11 cellular contexts compared by ENCODE assay signal in the genomic region with DNA sequence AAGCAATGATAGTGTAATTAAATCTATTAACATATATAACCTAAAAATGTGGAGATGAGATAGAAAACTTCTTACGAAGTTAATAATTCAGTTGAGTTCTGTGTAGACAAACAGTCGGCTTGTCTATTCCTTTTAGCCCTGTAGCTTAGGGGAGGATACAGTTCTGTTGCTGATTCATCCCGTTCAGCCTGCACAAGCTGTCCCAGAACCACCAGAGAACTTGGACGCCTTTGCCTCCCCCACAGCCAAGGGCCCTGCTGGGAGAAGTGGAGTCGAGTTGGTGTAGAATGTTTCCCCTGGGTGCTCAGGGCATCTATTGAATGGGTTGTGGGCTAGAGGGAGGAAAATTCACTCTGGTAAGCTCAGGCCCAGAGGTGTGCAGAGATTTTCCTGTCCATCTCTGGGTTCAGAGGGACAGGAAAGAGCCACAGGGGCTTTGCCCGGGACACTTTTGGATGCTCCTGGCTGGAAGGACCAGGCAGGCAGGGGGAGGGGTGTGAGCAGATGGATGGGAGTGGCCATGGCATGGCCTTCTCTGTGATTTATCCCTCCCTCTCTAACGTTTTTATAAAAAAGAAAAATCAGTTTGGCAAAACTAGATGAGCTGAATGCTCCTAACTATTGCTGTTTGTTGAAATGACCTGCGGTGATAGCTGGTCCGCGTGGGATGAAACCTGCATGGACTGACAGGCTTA. TPM values are rescaled to one million over a fixed set of nuclear protein-coding genes. Genes with fewer than 3 reads are reported as not detected.
DNase-seq lines count a peak whose midpoint lies in the region; ATAC-seq and TF ChIP-seq lines count a peak whose summit lies in the region.
"Had no signal": no experiment of that assay in that cellular context is flagged by ENCODE, and none has a peak within 500 bp of the region (broad histone marks: within the 10 kb centered on the region; RNA-seq: fewer than 3 reads in every experiment).

No MANE protein-coding gene starts in this region.

- no peaks in the 10 kb centered on the region for H3K36me3 ChIP-seq in right atrium auricular region
- no peaks in the 10 kb centered on the region for H3K36me3 ChIP-seq in skeletal muscle tissue (ENCODE audit: control insufficient read depth in 3 of 3, insufficient read depth in 3 of 3, low read length in 3 of 3)

- DNase-seq in G401 (ENCODE audit: low spot score): peak; percentile 6
- peak; percentile 95 for DNase-seq in amniotic epithelial cell (ENCODE audit: low read depth)
- peak; percentile 73 for DNase-seq in right atrium auricular region (ENCODE audit: low spot score)
- no peak for DNase-seq in cerebellar nuclear complex (lab: John Stamatoyannopoulos, UW)
- DNase-seq in NCI-H146 (lab: John Stamatoyannopoulos, UW): no peak
- DNase-seq in putamen (ENCODE audit: low spot score): no peak
- DNase-seq: DMS153 had no signal

- H3K4me1 ChIP-seq in right atrium auricular region: peaks cover 0 to 19% of the 10 kb centered on the region in 2 donors
- H3K4me1 ChIP-seq in skeletal muscle tissue (ENCODE audit: control insufficient read depth in 3 of 3, insufficient read depth in 3 of 3, low read length in 3 of 3): peaks cover 20 to 28% (median 26%) of the 10 kb centered on the region in 3 donors

- H3K4me3 ChIP-seq in right atrium auricular region: no peak overlapping the region
- H3K4me3 ChIP-seq in skeletal muscle tissue (ENCODE audit: low read length in 3 of 3): no peak overlapping the region

- no peak for ATAC-seq in GM19452 (IDR thresholded peaks at IDR 0.05; ENCODE audit: unreplicated experiment)

- H3K27me3 ChIP-seq in right atrium auricular region (no peaks in the 10 kb centered on the region), skeletal muscle tissue (ENCODE audit: control insufficient read depth in 3 of 3, insufficient read depth in 3 of 3, low read length in 3 of 3) (no peaks in the 10 kb centered on the region)

- H3K9me3 ChIP-seq in right atrium auricular region (no peaks in the 10 kb centered on the region), skeletal muscle tissue (ENCODE audit: control insufficient read depth in 3 of 3, low read length in 3 of 3) (no peaks in the 10 kb centered on the region)

- in situ Hi-C loops in G401 (cut with HindIII; ENCODE audit: low sequenced_read_pairs): no loop called here

- no peak overlapping the region for H3K9ac ChIP-seq in skeletal muscle tissue (ENCODE audit: low read depth in 1 of 3, low read length in 3 of 3)

- TF ChIP-seq CTCF in right atrium auricular region (IDR thresholded peaks at IDR 0.05): no peak

- H3K27ac ChIP-seq in right atrium auricular region: peak overlapping the region; percentile 50 to 80
- H3K27ac ChIP-seq in skeletal muscle tissue (ENCODE audit: low read depth, low read length): peak overlapping the region; percentile 49

RNA-seq across cellular contexts. Expression of gene GALR1, which starts 42.8 kb away (rescaled TPM):
- total RNA-seq in G401 (2014; rRNA removed; shearing (Covaris generic)): not detected in 2 replicates
- total RNA-seq in right atrium auricular region (under 1 TPM; 0.04 to 0.07 TPM), skeletal muscle tissue (not detected)
- total RNA-seq: activated T-helper 2 cell treated with anti-CD3 and anti-CD28 coated beads, Interferon-gamma antibody, Interleukin-2, Interleukin-4, amounts not matched to agents 10 μg/mL and 5 μg/mL and 100 μg/mL, durations not matched to agents 14 hours and 24 hours and 36 hours; T-helper 2 cell treated with Interferon-gamma antibody and Interleukin-4, amounts not matched to agents 100 ng/mL and 5 ng/mL, for 36 hours had no signal

Comparison
In these comparisons a context has a peak if more than half of its experiments do, and no peak if none do; other contexts are left out.
1. DNase-seq: peak in G401 (single experiment), amniotic epithelial cell (single experiment) and right atrium auricular region (single experiment); none in cerebellar nuclear complex (0 of 2), NCI-H146 (single experiment) and putamen (single experiment).